Comparison of ENCODE assay signal across 12 cellular contexts in the genomic region with DNA sequence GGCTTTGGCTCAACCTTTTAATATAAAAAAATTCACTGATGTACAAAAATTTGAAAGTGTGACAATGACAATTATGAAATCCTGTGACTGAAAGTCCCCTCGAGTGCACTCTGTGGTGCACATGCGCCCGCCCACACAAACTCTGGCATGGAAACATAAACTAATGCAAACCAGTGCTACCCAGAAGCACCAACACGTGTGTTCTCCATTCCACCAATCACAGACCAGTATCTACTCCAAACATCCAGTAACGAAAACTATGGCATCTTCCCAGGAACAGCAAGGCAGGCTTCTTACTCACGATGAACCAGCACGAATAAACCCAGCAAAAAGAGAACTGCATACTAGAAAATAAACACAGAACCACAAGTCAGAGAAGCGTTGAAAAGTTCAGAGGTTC. TPM values are rescaled to one million over a fixed set of nuclear protein-coding genes. Genes with fewer than 3 reads are reported as not detected.
A peak's percentile ranks its signal among the peaks of the same experiment; 100 is the strongest.
DNase-seq lines count a peak whose midpoint lies in the region; ATAC-seq and TF ChIP-seq lines count a peak whose summit lies in the region.
"Had no signal": no experiment of that assay in that cellular context is flagged by ENCODE, and none has a peak within 500 bp of the region (broad histone marks: within the 10 kb centered on the region; RNA-seq: fewer than 3 reads in every experiment).

No MANE protein-coding gene starts in this region.

- peaks cover 8% of the 10 kb centered on the region for H3K36me3 Mint-ChIP-seq in T-helper 17 cell (ENCODE audit: low read depth)

- H3K4me1 Mint-ChIP-seq in T-helper 17 cell = peaks cover 19% of the 10 kb centered on the region
- H3K4me1 Mint-ChIP-seq: neural progenitor cell had no signal

- H3K4me3 ChIP-seq in right lobe of liver = no peak overlapping the region
- H3K4me3 ChIP-seq: heart right ventricle, neural progenitor cell, tibial artery had no signal

- intact Hi-C loops in right lobe of liver (cut with DNase I) = no loop called here

- no peaks in the 10 kb centered on the region for H3K27me3 ChIP-seq in right lobe of liver
- H3K27me3 ChIP-seq: heart right ventricle, neural progenitor cell, tibial artery had no signal

- peak; percentile 35 to 47 for DNase-seq in activated CD4-positive, alpha-beta T cell treated with anti-CD3 and anti-CD28 coated beads for 4 hours
- no peak for DNase-seq in activated CD4-positive, alpha-beta T cell treated with anti-CD3 and anti-CD28 coated beads, Interleukin-2, amount 50 U/mL, for 1 hour
- DNase-seq in T-helper 17 cell = no peak
- peak; percentile 96 for DNase-seq in fibroblast of gingiva (ENCODE audit: low read depth)
- DNase-seq in stimulated activated CD8-positive, alpha-beta memory T cell treated with anti-CD3 and anti-CD28 coated beads, Interleukin-4, amount 100 ng/mL, for 24 hours (ENCODE audit: low read depth) = peak; percentile 42
- no peak for DNase-seq in NCI-H1048 (lab: John Stamatoyannopoulos, UW)
- DNase-seq in right lobe of liver = no peak
- no peak for DNase-seq in NCI-H446 treated with DMSO at 0.1 percent for 48 hours (lab: John Stamatoyannopoulos, UW)
- DNase-seq: heart right ventricle, NCI-H1436 treated with DMSO at 0.1 percent for 48 hours, tibial artery had no signal

- H3K27ac Mint-ChIP-seq in T-helper 17 cell = peak overlapping the region; percentile 43
- H3K27ac Mint-ChIP-seq: neural progenitor cell had no signal

- peaks cover 0 to 11% (median 3%) of the 10 kb centered on the region in 4 donors for H3K4me1 ChIP-seq in right lobe of liver
- H3K4me1 ChIP-seq: heart right ventricle, neural progenitor cell, tibial artery had no signal

- TF ChIP-seq CTCF in right lobe of liver (IDR thresholded peaks at IDR 0.05) = no peak

- H3K27me3 Mint-ChIP-seq in T-helper 17 cell = no peaks in the 10 kb centered on the region

- WGBS in right lobe of liver (ENCODE audit: insufficient coverage, low coverage, low lambda C conversion rate, missing lambda C conversion rate) = 88% methylated on average over 8 of the region's 8 CpGs

- ATAC-seq in T-helper 17 cell (no peak), right lobe of liver (no peak)
- ATAC-seq: heart right ventricle had no signal

- H3K27ac ChIP-seq in right lobe of liver = no peak overlapping the region
- H3K27ac ChIP-seq: heart right ventricle, neural progenitor cell, tibial artery had no signal

- no peaks in the 10 kb centered on the region for H3K9me3 ChIP-seq in T-helper 17 cell (ENCODE audit: control insufficient read depth, low read length, poor library complexity, severe bottlenecking)
- no peaks in the 10 kb centered on the region for H3K9me3 ChIP-seq in right lobe of liver
- H3K9me3 ChIP-seq: heart right ventricle, tibial artery had no signal

- H3K4me3 Mint-ChIP-seq in T-helper 17 cell = no peak overlapping the region
- H3K4me3 Mint-ChIP-seq: neural progenitor cell had no signal

- no peak for TF ChIP-seq POLR2A in right lobe of liver (IDR thresholded peaks at IDR 0.05)

- peaks cover 0 to 50% (median 11%) of the 10 kb centered on the region in 4 donors for H3K36me3 ChIP-seq in right lobe of liver

RNA-seq across cellular contexts. Expression of gene NMB, which starts 11.7 kb away (rescaled TPM):
- total RNA-seq in T-helper 17 cell = 1 to 10 TPM; 2.0 to 3.3 TPM
- 1 to 10 TPM in 4 of 6 experiments, under 1 TPM in 2; 0.76 to 3.8 (median 1.7) TPM for total RNA-seq in right lobe of liver

RNA-seq across cellular contexts. Expression of gene WDR73, which starts 15.6 kb away (rescaled TPM):
- total RNA-seq in T-helper 17 cell (10 to 100 TPM; 26.0 to 29.8 TPM), right lobe of liver (10 to 100 TPM in 1 of 6 experiments, 1 to 10 TPM in 5; 6.3 to 11.1 (median 8.1) TPM)

RNA-seq across cellular contexts. Expression of gene SEC11A, which starts 46.2 kb away (rescaled TPM):
- 10 to 100 TPM; 53.1 to 67.7 TPM for total RNA-seq in T-helper 17 cell
- total RNA-seq in right lobe of liver = 10 to 100 TPM; 58.7 to 71.5 (median 65.3) TPM

Comparison
In these comparisons a context has a peak if more than half of its experiments do, and no peak if none do; other contexts are left out.
1. DNase-seq: peak in activated CD4-positive, alpha-beta T cell treated with anti-CD3 and anti-CD28 coated beads for 4 hours (2 of 2), fibroblast of gingiva (single experiment) and stimulated activated CD8-positive, alpha-beta memory T cell treated with anti-CD3 and anti-CD28 coated beads, Interleukin-4, amount 100 ng/mL, for 24 hours (single experiment); none in activated CD4-positive, alpha-beta T cell treated with anti-CD3 and anti-CD28 coated beads, Interleukin-2, amount 50 U/mL, for 1 hour (single experiment), T-helper 17 cell (0 of 3), NCI-H1048 (single experiment), right lobe of liver (0 of 3) and NCI-H446 treated with DMSO at 0.1 percent for 48 hours (single experiment).